14 cellular contexts compared by ENCODE assay signal in the genomic region with DNA sequence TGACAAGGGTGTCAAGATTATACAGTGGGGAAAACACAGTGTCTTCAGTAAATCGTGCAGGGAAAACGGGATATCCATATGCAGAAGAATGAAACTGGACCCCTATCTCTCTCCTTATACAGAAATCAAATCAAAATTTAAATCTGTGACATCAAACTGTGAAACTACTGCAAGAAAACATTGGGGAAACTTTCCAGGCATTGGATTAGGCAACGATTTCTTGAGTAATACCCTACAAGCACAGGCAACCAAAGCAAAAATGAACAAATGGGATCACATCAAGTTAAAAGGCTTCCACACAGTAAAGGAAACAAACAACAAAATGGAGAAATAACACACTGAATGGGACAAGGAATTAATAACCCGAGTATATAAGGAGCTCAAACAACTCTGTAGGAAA.
DNase-seq lines count a peak whose midpoint lies in the region; ATAC-seq and TF ChIP-seq lines count a peak whose summit lies in the region.
"Had no signal": no experiment of that assay in that cellular context is flagged by ENCODE, and none has a peak within 500 bp of the region (broad histone marks: within the 10 kb centered on the region; RNA-seq: fewer than 3 reads in every experiment).

No MANE protein-coding gene starts in this region.

- ATAC-seq in stimulated activated naive B cell treated with anti-CD40 and anti-IgM and Interleukin-4, amounts not matched to agents 10 μg/mL and 1 μg/mL and 100 μg/mL, for 72 hours (replicated peaks) = no peak
- no peak for ATAC-seq in upper lobe of right lung
- ATAC-seq: GM12878 had no signal

- no peak overlapping the region for H3K4me3 ChIP-seq in fibroblast of pulmonary artery (replicated peaks; ENCODE audit: low read depth, low read length)
- no peak overlapping the region for H3K4me3 ChIP-seq in upper lobe of right lung
- H3K4me3 ChIP-seq: BLaER1 treated with 17β-estradiol and CSF1 and Interleukin-3, amounts not matched to agents 10 nM and 100 nM; GM12878 had no signal

- H3K9me3 ChIP-seq in upper lobe of right lung = peaks cover 11% of the 10 kb centered on the region

- no peak for DNase-seq in CD14-positive monocyte (ENCODE audit: low spot score)
- peak; percentile 4 for DNase-seq in MV-4-11 (lab: John Stamatoyannopoulos, UW)
- peak; percentile 18 for DNase-seq in fibroblast of pulmonary artery (ENCODE audit: low read depth)
- no peak for DNase-seq in stimulated activated naive B cell treated with anti-CD40 and anti-IgM and Interleukin-4, amounts not matched to agents 10 μg/mL and 1 μg/mL and 100 μg/mL, for 72 hours
- DNase-seq in NAMALWA (ENCODE audit: low spot score) = no peak
- DNase-seq in upper lobe of right lung = no peak
- DNase-seq: ACHN; CD4-positive, alpha-beta memory T cell; DMS79; GOT3; H9 had no signal

- no peaks in the 10 kb centered on the region for H3K4me1 ChIP-seq in upper lobe of right lung

- no peaks in the 10 kb centered on the region for H3K36me3 ChIP-seq in upper lobe of right lung

- peak overlapping the region; percentile 27 to 82 (median 71) for H3K27ac Mint-ChIP-seq in CD14-positive monocyte
- H3K27ac Mint-ChIP-seq in dendritic cell treated with granulocyte-macrophage colony-stimulating factor and Interleukin-4, amounts not matched to agents 40 ng/mL and 50 ng/mL, for 4 days = peak overlapping the region; percentile 65
- no peak overlapping the region for H3K27ac Mint-ChIP-seq in stimulated activated naive B cell treated with anti-CD40 and anti-IgM and Interleukin-4, amounts not matched to agents 10 μg/mL and 1 μg/mL and 100 μg/mL, for 72 hours
- H3K27ac Mint-ChIP-seq: H9 had no signal

- H3K27ac ChIP-seq in upper lobe of right lung = no peak overlapping the region
- H3K27ac ChIP-seq: BLaER1 treated with 17β-estradiol and CSF1 and Interleukin-3, amounts not matched to agents 10 nM and 100 nM had no signal

- no peak overlapping the region for H3K4me3 Mint-ChIP-seq in CD14-positive monocyte
- no peak overlapping the region for H3K4me3 Mint-ChIP-seq in dendritic cell treated with granulocyte-macrophage colony-stimulating factor and Interleukin-4, amounts not matched to agents 40 ng/mL and 50 ng/mL, for 4 days
- H3K4me3 Mint-ChIP-seq in stimulated activated naive B cell treated with anti-CD40 and anti-IgM and Interleukin-4, amounts not matched to agents 10 μg/mL and 1 μg/mL and 100 μg/mL, for 72 hours = no peak overlapping the region
- H3K4me3 Mint-ChIP-seq: H9 had no signal

- peaks cover 0 to 4% (median 2%) of the 10 kb centered on the region in 7 donors for H3K9me3 Mint-ChIP-seq in CD14-positive monocyte
- no peaks in the 10 kb centered on the region for H3K9me3 Mint-ChIP-seq in dendritic cell treated with granulocyte-macrophage colony-stimulating factor and Interleukin-4, amounts not matched to agents 40 ng/mL and 50 ng/mL, for 4 days
- H3K9me3 Mint-ChIP-seq in stimulated activated naive B cell treated with anti-CD40 and anti-IgM and Interleukin-4, amounts not matched to agents 10 μg/mL and 1 μg/mL and 100 μg/mL, for 72 hours = peaks cover 11 to 12% of the 10 kb centered on the region in 2 donors

- intact Hi-C loops in CD14-positive monocyte (cut with micrococcal nuclease) (no loop called here), upper lobe of right lung (cut with DNase I) (no loop called here)
- intact Hi-C loops in dendritic cell treated with granulocyte-macrophage colony-stimulating factor and Interleukin-4, amounts not matched to agents 40 ng/mL and 50 ng/mL, for 4 days (cut with micrococcal nuclease) = no loop called here

- TF ChIP-seq CTCF in CD14-positive monocyte (IDR thresholded peaks at IDR 0.05) = no peak
- no peak for TF ChIP-seq CTCF in fibroblast of pulmonary artery (IDR thresholded peaks at IDR 0.05; ENCODE audit: low read length, missing control alignments)
- no peak for TF ChIP-seq CTCF in upper lobe of right lung (IDR thresholded peaks at IDR 0.05)

- peaks cover 41 to 55% of the 10 kb centered on the region in 2 donors for H3K36me3 Mint-ChIP-seq in CD14-positive monocyte
- peaks cover 50% of the 10 kb centered on the region for H3K36me3 Mint-ChIP-seq in dendritic cell treated with granulocyte-macrophage colony-stimulating factor and Interleukin-4, amounts not matched to agents 40 ng/mL and 50 ng/mL, for 4 days (ENCODE audit: low read depth)
- peaks cover 68 to 83% of the 10 kb centered on the region in 2 donors for H3K36me3 Mint-ChIP-seq in stimulated activated naive B cell treated with anti-CD40 and anti-IgM and Interleukin-4, amounts not matched to agents 10 μg/mL and 1 μg/mL and 100 μg/mL, for 72 hours

- H3K27me3 Mint-ChIP-seq in CD14-positive monocyte (ENCODE audit: low read depth in 3 of 3) = no peaks in the 10 kb centered on the region
- no peaks in the 10 kb centered on the region for H3K27me3 Mint-ChIP-seq in dendritic cell treated with granulocyte-macrophage colony-stimulating factor and Interleukin-4, amounts not matched to agents 40 ng/mL and 50 ng/mL, for 4 days
- no peaks in the 10 kb centered on the region for H3K27me3 Mint-ChIP-seq in stimulated activated naive B cell treated with anti-CD40 and anti-IgM and Interleukin-4, amounts not matched to agents 10 μg/mL and 1 μg/mL and 100 μg/mL, for 72 hours
- H3K27me3 Mint-ChIP-seq: CD4-positive, alpha-beta memory T cell had no signal

- H3K4me1 Mint-ChIP-seq in CD14-positive monocyte = peaks cover 65% of the 10 kb centered on the region
- peaks cover 74% of the 10 kb centered on the region for H3K4me1 Mint-ChIP-seq in dendritic cell treated with granulocyte-macrophage colony-stimulating factor and Interleukin-4, amounts not matched to agents 40 ng/mL and 50 ng/mL, for 4 days (ENCODE audit: low read depth)
- H3K4me1 Mint-ChIP-seq in stimulated activated naive B cell treated with anti-CD40 and anti-IgM and Interleukin-4, amounts not matched to agents 10 μg/mL and 1 μg/mL and 100 μg/mL, for 72 hours = peaks cover 39 to 60% of the 10 kb centered on the region in 2 donors

- H3K27me3 ChIP-seq in upper lobe of right lung = no peaks in the 10 kb centered on the region
- H3K27me3 ChIP-seq: BLaER1 treated with 17β-estradiol and CSF1 and Interleukin-3, amounts not matched to agents 10 nM and 100 nM had no signal

Comparison
In these comparisons a context has a peak if more than half of its experiments do, and no peak if none do; other contexts are left out.
1. DNase-seq: peak in MV-4-11 (single experiment) and fibroblast of pulmonary artery (single experiment); none in CD14-positive monocyte (single experiment), stimulated activated naive B cell treated with anti-CD40 and anti-IgM and Interleukin-4, amounts not matched to agents 10 μg/mL and 1 μg/mL and 100 μg/mL, for 72 hours (single experiment), NAMALWA (single experiment) and upper lobe of right lung (single experiment).